26 cellular contexts compared by ENCODE assay signal in the genomic region with DNA sequence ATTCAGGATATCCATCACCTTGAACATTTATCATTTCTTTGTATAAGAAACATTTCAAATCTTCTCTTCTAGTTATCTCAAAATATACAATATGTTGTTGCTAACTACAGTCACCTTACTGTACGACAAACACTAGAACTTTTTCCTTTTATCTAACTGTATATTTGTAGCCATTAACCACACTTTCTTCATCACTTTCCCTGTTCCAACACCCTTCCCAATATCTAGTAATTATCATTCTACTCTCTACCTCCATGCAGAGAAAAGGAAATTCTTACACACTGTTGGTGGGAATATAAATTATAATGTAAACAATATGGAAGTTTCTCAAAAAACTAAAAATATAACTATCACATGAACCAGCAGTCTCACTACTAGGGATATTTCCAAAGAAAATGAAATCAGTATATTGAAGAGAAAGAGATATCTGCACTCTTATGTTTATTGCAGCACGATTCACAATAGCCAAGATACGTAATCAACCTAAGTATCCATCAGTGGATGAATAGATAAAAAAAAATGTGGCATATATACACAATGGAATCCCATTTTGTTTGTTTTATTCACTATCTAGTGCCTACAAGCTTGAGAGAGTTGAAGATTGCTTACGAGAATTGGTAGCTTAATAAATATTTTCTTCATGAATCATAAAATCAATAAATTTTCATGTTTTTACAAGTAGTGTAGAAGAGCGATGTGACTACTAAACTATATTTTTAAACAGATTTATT. TPM values are rescaled to one million over a fixed set of nuclear protein-coding genes. Genes with fewer than 3 reads are reported as not detected.
"Had no signal": no experiment of that assay in that cellular context is flagged by ENCODE, and none has a peak within 500 bp of the region (broad histone marks: within the 10 kb centered on the region; RNA-seq: fewer than 3 reads in every experiment).

No MANE protein-coding gene starts in this region.

- DNase-seq: KBM-7, MV-4-11, NCI-H1048, NCI-H1105, NCI-H1417, NCI-H146, NCI-H1694 treated with DMSO at 0.1 percent for 48 hours, NCI-H1930, NCI-H2081, NCI-H2107, NCI-H2227 treated with DMSO at 0.1 percent for 48 hours, NCI-H510A, NCI-H524 treated with DMSO at 0.1 percent for 48 hours, NCI-H69, NCI-H774, RPMI8226, SHP77, T-helper 1 cell had no signal

- H3K4me3 Mint-ChIP-seq: IgD-negative memory B cell had no signal

- H3K27ac Mint-ChIP-seq: IgD-negative memory B cell had no signal

- H3K27ac ChIP-seq: HL-60 had no signal

- ATAC-seq: SK-N-SH treated with all-trans-retinoic acid at 6 μM for 48 hours had no signal

- H3K9me3 Mint-ChIP-seq: IgD-negative memory B cell had no signal

- FAIRE-seq: HTR-8/SVneo, RCC 7860 had no signal

RNA-seq across cellular contexts. Expression of gene RHAG, which starts 2.4 kb away (rescaled TPM):
- total RNA-seq: LHCN-M2, MCF 10A, SK-MEL-5 had no signal
- polyA plus RNA-seq: IgD-negative memory B cell had no signal
